In genomic region chr5:56156585-56157190, GRCh38 we compare ENCODE assay signal across 7 cellular contexts.
A peak's percentile ranks its signal among the peaks of the same experiment; 100 is the strongest.
DNase-seq lines count a peak whose midpoint lies in the region; ATAC-seq and TF ChIP-seq lines count a peak whose summit lies in the region.
"Not testable (repeated sequence)": the region's sequence is repeated elsewhere in the genome, so short reads cannot be mapped to it uniquely, and the experiment has no call there.

No MANE protein-coding gene starts in this region.

- ATAC-seq in GM18861 (IDR thresholded peaks at IDR 0.05; ENCODE audit: unreplicated experiment) (peak; percentile 51), GM21717 (IDR thresholded peaks at IDR 0.05; ENCODE audit: unreplicated experiment) (peak; percentile 42), HG03135 (IDR thresholded peaks at IDR 0.05; ENCODE audit: unreplicated experiment) (peak; percentile 78)

- CTCF ChIA-PET in activated CD4-positive, alpha-beta T cell treated with anti-CD3 and anti-CD28 coated beads, Interleukin-2, amount 10 ng/mL, durations not matched to agents 7 days and 5 days (lab: Charles Lee): interaction anchor here (0.6 kb wide), 1 partner anchor 392 kb away, joined by 3 read pairs; no protein-coding TSS in a partner anchor

- peaks cover 38% of the 10 kb centered on the region for H3K36me3 Mint-ChIP-seq in activated CD4-positive, alpha-beta T cell treated with anti-CD3 and anti-CD28 coated beads, Interleukin-2, amount 10 ng/mL, durations not matched to agents 7 days and 5 days (ENCODE audit: low read depth)
- H3K36me3 Mint-ChIP-seq in dendritic cell treated with granulocyte-macrophage colony-stimulating factor and Interleukin-4, amounts not matched to agents 40 ng/mL and 50 ng/mL, for 4 days (ENCODE audit: low read depth); nephron progenitor cell (ENCODE audit: low read depth): not testable (repeated sequence)

- not testable (repeated sequence) for H3K27me3 Mint-ChIP-seq in activated CD4-positive, alpha-beta T cell treated with anti-CD3 and anti-CD28 coated beads, Interleukin-2, amount 10 ng/mL, durations not matched to agents 7 days and 5 days; dendritic cell treated with granulocyte-macrophage colony-stimulating factor and Interleukin-4, amounts not matched to agents 40 ng/mL and 50 ng/mL, for 4 days; nephron progenitor cell (ENCODE audit: low read depth, poor library complexity)

- POLR2A ChIA-PET in activated CD4-positive, alpha-beta T cell treated with anti-CD3 and anti-CD28 coated beads, Interleukin-2, amount 10 ng/mL, durations not matched to agents 7 days and 5 days (lab: Charles Lee): not testable (repeated sequence)

- intact Hi-C loops in dendritic cell treated with granulocyte-macrophage colony-stimulating factor and Interleukin-4, amounts not matched to agents 40 ng/mL and 50 ng/mL, for 4 days (cut with micrococcal nuclease): loop anchor here (5.0 kb wide), 1 partner anchor 36 kb away; no protein-coding TSS in a partner anchor

- peak; percentile 71 for DNase-seq in MV-4-11 (lab: John Stamatoyannopoulos, UW)
- DNase-seq in activated CD4-positive, alpha-beta T cell treated with anti-CD3 and anti-CD28 coated beads, Interleukin-2, amount 10 ng/mL, durations not matched to agents 7 days and 5 days: peak; percentile 33
- DNase-seq in nephron progenitor cell: not testable (repeated sequence)

- H3K4me1 Mint-ChIP-seq in activated CD4-positive, alpha-beta T cell treated with anti-CD3 and anti-CD28 coated beads, Interleukin-2, amount 10 ng/mL, durations not matched to agents 7 days and 5 days: peaks cover 90% of the 10 kb centered on the region
- peaks cover 90% of the 10 kb centered on the region for H3K4me1 Mint-ChIP-seq in dendritic cell treated with granulocyte-macrophage colony-stimulating factor and Interleukin-4, amounts not matched to agents 40 ng/mL and 50 ng/mL, for 4 days (ENCODE audit: low read depth)
- H3K4me1 Mint-ChIP-seq in nephron progenitor cell: peaks cover 68% of the 10 kb centered on the region

- peak overlapping the region; percentile 18 for H3K4me3 Mint-ChIP-seq in activated CD4-positive, alpha-beta T cell treated with anti-CD3 and anti-CD28 coated beads, Interleukin-2, amount 10 ng/mL, durations not matched to agents 7 days and 5 days
- H3K4me3 Mint-ChIP-seq in dendritic cell treated with granulocyte-macrophage colony-stimulating factor and Interleukin-4, amounts not matched to agents 40 ng/mL and 50 ng/mL, for 4 days: peak overlapping the region; percentile 30
- not testable (repeated sequence) for H3K4me3 Mint-ChIP-seq in nephron progenitor cell

- H3K9me3 Mint-ChIP-seq in activated CD4-positive, alpha-beta T cell treated with anti-CD3 and anti-CD28 coated beads, Interleukin-2, amount 10 ng/mL, durations not matched to agents 7 days and 5 days; dendritic cell treated with granulocyte-macrophage colony-stimulating factor and Interleukin-4, amounts not matched to agents 40 ng/mL and 50 ng/mL, for 4 days; nephron progenitor cell: not testable (repeated sequence)

- H3K27ac Mint-ChIP-seq in activated CD4-positive, alpha-beta T cell treated with anti-CD3 and anti-CD28 coated beads, Interleukin-2, amount 10 ng/mL, durations not matched to agents 7 days and 5 days: peak overlapping the region; percentile 94
- peak overlapping the region; percentile 91 for H3K27ac Mint-ChIP-seq in dendritic cell treated with granulocyte-macrophage colony-stimulating factor and Interleukin-4, amounts not matched to agents 40 ng/mL and 50 ng/mL, for 4 days
- H3K27ac Mint-ChIP-seq in nephron progenitor cell: peak overlapping the region; percentile 97

- not testable (repeated sequence) for TF ChIP-seq CTCF in nephron progenitor cell (IDR thresholded peaks at IDR 0.05)
